ENCODE assay signal across 8 cellular contexts in genomic region chr4:5890063-5890727, GRCh38. TPM values are rescaled to one million over a fixed set of nuclear protein-coding genes. Genes with fewer than 3 reads are reported as not detected.
A peak's percentile ranks its signal among the peaks of the same experiment; 100 is the strongest.
DNase-seq lines count a peak whose midpoint lies in the region; ATAC-seq, FAIRE-seq and TF ChIP-seq lines count a peak whose summit lies in the region.

No MANE protein-coding gene starts in this region.

- H3K18ac ChIP-seq in H1 (ENCODE audit: extremely low read depth, low read length) (peak overlapping the region; percentile 72; the same call in 1 of the 2 replicates), trophoblast cell (ENCODE audit: low read length) (no peak overlapping the region)

- peaks cover 46% of the 10 kb centered on the region for H3K4me1 Mint-ChIP-seq in GM23338

- TF ChIP-seq EP300 in H1 (IDR thresholded peaks at IDR 0.05; ENCODE audit: borderline replicate concordance in 1 of 2, low read depth in 2 of 2, low read length in 2 of 2) = no peak

- no peaks in the 10 kb centered on the region; the same call in 2 of the 3 replicates for H3K36me3 Mint-ChIP-seq in GM23338 (ENCODE audit: low read depth)

- H3K27ac Mint-ChIP-seq in GM23338 = no peak overlapping the region

- peak overlapping the region; percentile 58; the same call in 1 of the 2 replicates for H2BK5ac ChIP-seq in H1 (ENCODE audit: low read depth, low read length)
- no peak overlapping the region for H2BK5ac ChIP-seq in trophoblast cell (ENCODE audit: low read depth, low read length, poor library complexity)

- no peak for TF ChIP-seq RAD21 in H1 (IDR thresholded peaks at IDR 0.05 in 1 of 2, conservative IDR thresholded peaks at IDR 0.05 in 1 of 2; ENCODE audit: low read depth in 2 of 2, low read length in 2 of 2)

- no peak overlapping the region for H2BK15ac ChIP-seq in H1 (ENCODE audit: low read length)

- peaks cover 43% of the 10 kb centered on the region for H3K4me1 ChIP-seq in GM23338 (ENCODE audit: insufficient read depth)
- peaks cover 17 to 38% (median 30%) of the 10 kb centered on the region in 4 experiments for H3K4me1 ChIP-seq in H1 (replicated peaks in 1 of 4; ENCODE audit: control insufficient read depth in 3 of 4, insufficient read depth in 4 of 4, low read length in 3 of 4)
- H3K4me1 ChIP-seq in trophoblast cell (ENCODE audit: control insufficient read depth in 1 of 2, insufficient read depth in 2 of 2, low read length in 2 of 2) = peaks cover 0 to 12% of the 10 kb centered on the region in 2 experiments

- H3K9me3 Mint-ChIP-seq in GM23338 = peaks cover 3% of the 10 kb centered on the region; the same call in 2 of the 3 replicates

- no peak overlapping the region for H2BK20ac ChIP-seq in H1 (ENCODE audit: low read length)

- H3K56ac ChIP-seq in H1 (replicated peaks; ENCODE audit: insufficient read length, low read depth, low read length) = peak overlapping the region; percentile 22

- H4K91ac ChIP-seq in H1 (replicated peaks; ENCODE audit: insufficient read length, low read length) (no peak overlapping the region), trophoblast cell (ENCODE audit: low read depth, low read length) (no peak overlapping the region)

- DNase-seq in GM23338 (ENCODE audit: low spot score) = peak; percentile 93
- DNase-seq in NCI-H2227 (lab: John Stamatoyannopoulos, UW; ENCODE audit: unreplicated experiment) = peak; percentile 93
- DNase-seq in H1 (ENCODE audit: low read depth in 1 of 2, low spot score in 2 of 2) = peak; percentile 87 to 90
- no peak for DNase-seq in trophoblast cell
- DNase-seq in lower leg skin (ENCODE audit: low spot score in 2 of 2) = no peak
- no peak for DNase-seq in GOT3 (lab: John Stamatoyannopoulos, UW)
- DNase-seq in NCI-H226 = no peak

- H3K23me2 ChIP-seq in H1 (ENCODE audit: low read depth, low read length) = peaks cover 24% of the 10 kb centered on the region

- 0 out of 2 replicates have a peak, but pooled peaks cover 4% of the 10 kb centered on the region for H3F3A ChIP-seq in GM23338 (replicated peaks; ENCODE audit: low read depth)

- H2AFZ ChIP-seq in GM23338 (peak overlapping the region; percentile 89; the same call in 1 of the 2 replicates), H1 (ENCODE audit: low read length) (peak overlapping the region; percentile 46; the same call in 1 of the 2 replicates), trophoblast cell (ENCODE audit: insufficient read depth, low read length, poor library complexity) (no peak overlapping the region)

- H3K9me2 ChIP-seq in GM23338 (ENCODE audit: insufficient read depth) = no peaks in the 10 kb centered on the region

- H4K5ac ChIP-seq in H1 (ENCODE audit: insufficient read length, low read depth, low read length) = no peak overlapping the region

- H3K23ac ChIP-seq in H1 (ENCODE audit: insufficient read length) = no peak overlapping the region
- H3K23ac ChIP-seq in trophoblast cell (ENCODE audit: low read length) = no peak overlapping the region

- H2AK5ac ChIP-seq in H1 (ENCODE audit: low read depth, low read length) = no peak overlapping the region
- no peak overlapping the region for H2AK5ac ChIP-seq in trophoblast cell (ENCODE audit: low read length)

- peak overlapping the region; percentile 78 for H3K27ac ChIP-seq in GM23338 (ENCODE audit: low read depth)
- no peak overlapping the region for H3K27ac ChIP-seq in H1 (ENCODE audit: low read depth, low read length)
- H3K27ac ChIP-seq in trophoblast cell (ENCODE audit: low read depth, low read length) = no peak overlapping the region

- H3K27me3 ChIP-seq in GM23338 (ENCODE audit: insufficient read depth) (peaks cover 55% of the 10 kb centered on the region), H1 (replicated peaks in 1 of 4; ENCODE audit: control insufficient read depth in 3 of 4, extremely low read depth in 1 of 4, insufficient read depth in 3 of 4, low read length in 3 of 4) (peaks cover 27 to 56% (median 51%) of the 10 kb centered on the region in 4 experiments), trophoblast cell (ENCODE audit: insufficient read depth, low read length) (peaks cover 74% of the 10 kb centered on the region)

- H3K36me3 ChIP-seq in GM23338 (ENCODE audit: insufficient read depth) (no peaks in the 10 kb centered on the region), H1 (ENCODE audit: control insufficient read depth in 2 of 4, insufficient read depth in 4 of 4, low read length in 3 of 4) (no peaks in the 10 kb centered on the region), trophoblast cell (ENCODE audit: control insufficient read depth in 1 of 2, insufficient read depth in 2 of 2, low read length in 2 of 2) (no peaks in the 10 kb centered on the region)

- CTCF ChIA-PET in H1 (lab: Charles Lee; ENCODE audit: partially characterized antibody) = interaction anchor here (0.7 to 1.7 kb wide), 4 partner anchors 14 to 67 kb away, joined by 3 to 4 read pairs (median 3); no protein-coding TSS in a partner anchor

- peak; percentile 88 for FAIRE-seq in H1 (lab: Jason Lieb, UNC)

- H3K9me3 ChIP-seq in H1 (ENCODE audit: insufficient read depth in 2 of 2, low read depth in 1 of 2, low read length in 1 of 2) = no peaks in the 10 kb centered on the region
- H3K9me3 ChIP-seq in trophoblast cell (ENCODE audit: insufficient read depth, low read depth, low read length) = peaks cover 17% of the 10 kb centered on the region

- peak overlapping the region; percentile 99 for H3K4me2 ChIP-seq in GM23338
- peak overlapping the region; percentile 73 to 94 for H3K4me2 ChIP-seq in H1 (ENCODE audit: insufficient read depth in 1 of 2, low read depth in 2 of 2, low read length in 2 of 2)
- peak overlapping the region; percentile 10 for H3K4me2 ChIP-seq in trophoblast cell (ENCODE audit: low read length)

- peak overlapping the region in 1 of 4 experiments; percentile 8; a peak in 2 of 7 replicates for H3K9ac ChIP-seq in H1 (replicated peaks in 1 of 4; ENCODE audit: extremely low read depth in 1 of 4, low read depth in 3 of 4, low read length in 3 of 4)
- H3K9ac ChIP-seq in trophoblast cell (ENCODE audit: low read length) = no peak overlapping the region

- ATAC-seq in GM23338 (peak; percentile 39), HG03135 (IDR thresholded peaks at IDR 0.05; ENCODE audit: unreplicated experiment) (no peak)

- H3K4ac ChIP-seq in H1 (replicated peaks; ENCODE audit: insufficient read length, low read depth, low read length) (no peak overlapping the region), trophoblast cell (ENCODE audit: low read depth, low read length) (no peak overlapping the region)

- TF ChIP-seq POLR2A in H1 (IDR thresholded peaks at IDR 0.05; ENCODE audit: control extremely low read depth in 1 of 2, low read depth in 2 of 2, low read length in 2 of 2) = no peak
- no peak for TF ChIP-seq POLR2A in lower leg skin (IDR thresholded peaks at IDR 0.05)

- H2BK12ac ChIP-seq in H1 (ENCODE audit: low read depth, low read length) = no peak overlapping the region
- H2BK12ac ChIP-seq in trophoblast cell (ENCODE audit: low read length) = no peak overlapping the region

- H3K14ac ChIP-seq in H1 (ENCODE audit: insufficient read length) (no peak overlapping the region), trophoblast cell (ENCODE audit: low read length) (no peak overlapping the region)

- no peak for TF ChIP-seq CTCF in GM23338 (conservative IDR thresholded peaks at IDR 0.05; ENCODE audit: low read depth in 2 of 2)
- no peak for TF ChIP-seq CTCF in H1 (IDR thresholded peaks at IDR 0.05; ENCODE audit: control extremely low read depth in 1 of 3, insufficient read depth in 1 of 3, low read depth in 1 of 3, low read length in 3 of 3)
- no peak for TF ChIP-seq CTCF in lower leg skin (IDR thresholded peaks at IDR 0.05)

- H3K79me1 ChIP-seq in H1 (ENCODE audit: low read depth, low read length) = peaks cover 6% of the 10 kb centered on the region
- no peaks in the 10 kb centered on the region for H3K79me1 ChIP-seq in trophoblast cell (ENCODE audit: low read length)

- peak overlapping the region; percentile 93 for H3K4me3 ChIP-seq in GM23338
- H3K4me3 ChIP-seq in H1 (ENCODE audit: extremely low read depth in 1 of 4, insufficient read depth in 2 of 4, low read depth in 3 of 4, low read length in 4 of 4) = peak overlapping the region; percentile 28 to 70 (median 56)
- no peak overlapping the region for H3K4me3 ChIP-seq in trophoblast cell (ENCODE audit: low read depth, low read length)
- no peak overlapping the region for H3K4me3 ChIP-seq in lower leg skin (ENCODE audit: low read depth, poor library complexity, severe bottlenecking)

- H4K12ac ChIP-seq in trophoblast cell (ENCODE audit: low read depth, low read length) = no peak overlapping the region

- H3K79me2 ChIP-seq in GM23338 (replicated peaks; ENCODE audit: insufficient read depth) = peaks cover 31% of the 10 kb centered on the region
- peaks cover 5 to 24% of the 10 kb centered on the region in 2 experiments; a peak in 3 of 4 replicates for H3K79me2 ChIP-seq in H1 (ENCODE audit: control insufficient read depth in 1 of 2, insufficient read depth in 2 of 2, low read length in 2 of 2)
- H3K79me2 ChIP-seq in trophoblast cell (ENCODE audit: control insufficient read depth, insufficient read depth, low read length, poor library complexity) = no peaks in the 10 kb centered on the region

- 1% methylated on average over 28 of the region's 41 CpGs; no CpG with 5 or more reads in 1 of the 2 experiments for WGBS in H1 (ENCODE audit: extremely low coverage in 1 of 2, insufficient coverage in 1 of 2, insufficient read length in 1 of 2, insufficient replicate concordance in 2 of 2, low coverage in 1 of 2, low lambda C conversion rate in 2 of 2, missing lambda C conversion rate in 1 of 2), 2 experiments
- no CpG with 5 or more reads among the region's 41 CpGs for WGBS in trophoblast cell (ENCODE audit: extremely low coverage, insufficient coverage, insufficient read length)
- WGBS in lower leg skin, 2 donors = 1 to 5% methylated on average over 22 to 27 of the region's 41 CpGs

- intact Hi-C loops in lower leg skin (cut with DNase I; ENCODE audit: low total_unique reads) = no loop called here

- H2BK120ac ChIP-seq in H1 (replicated peaks; ENCODE audit: low read depth, low read length) (no peak overlapping the region), trophoblast cell (ENCODE audit: insufficient read depth, low read length, poor library complexity) (no peak overlapping the region)

- H4K8ac ChIP-seq in H1 (ENCODE audit: extremely low read depth, insufficient read depth, low read length) = peak overlapping the region; percentile 12; the same call in 1 of the 2 replicates
- no peak overlapping the region for H4K8ac ChIP-seq in trophoblast cell (ENCODE audit: low read depth, low read length)

- H3K27me3 Mint-ChIP-seq in GM23338 (ENCODE audit: insufficient read depth, low read depth, poor library complexity) = peaks cover 59% of the 10 kb centered on the region

- peak overlapping the region; percentile 80 for H3K4me3 Mint-ChIP-seq in GM23338

- POLR2A ChIA-PET in H1 (lab: Charles Lee; ENCODE audit: partially characterized antibody) = interaction anchor here (1.0 to 4.6 kb wide), 6 partner anchors 12 to 197 kb away, joined by 3 to 14 read pairs (median 5); no protein-coding TSS in a partner anchor

- H4K20me1 ChIP-seq in GM23338 (replicated peaks; ENCODE audit: insufficient read depth) = peaks cover 29% of the 10 kb centered on the region
- H4K20me1 ChIP-seq in H1 (replicated peaks in 1 of 2; ENCODE audit: control insufficient read depth in 1 of 2, insufficient read depth in 2 of 2, low read length in 2 of 2) = peaks cover 27 to 33% of the 10 kb centered on the region in 2 experiments

RNA-seq across cellular contexts. Expression of gene CRMP1, which starts 2.7 kb away (rescaled TPM):
- total RNA-seq in GM23338 (2014; rRNA removed; shearing (Covaris generic)) = 143 and 146 TPM in 2 replicates
- polyA plus RNA-seq in GM23338 (2016; fragmentation: Nextera tagmentation; extraction: Ambion mirVana) (52.7 and 53.6 TPM in 2 replicates), H1 (2011; rRNA removed) (131 and 137 TPM in 2 replicates)
- 117 and 120 TPM in 2 replicates for total RNA-seq in H1 (2021; fragmentation: NEBNext Ultra II Directional; extraction: Animal tissue kit (Norgen Biotek cat#: 25700))
- polyA plus RNA-seq in H1 (2011; cell fraction: cytosol; rRNA removed) = 121 TPM
- 117 TPM for polyA plus RNA-seq in H1 (2011; cell fraction: nucleus; rRNA removed)
- 104 to 147 TPM (median 135 TPM) in 4 replicates for polyA plus RNA-seq in H1 (2012, experiment 1 of 2)
- polyA plus RNA-seq in H1 (2012, experiment 2 of 2) = 125 TPM
- 92.2 TPM for polyA plus RNA-seq in H1 (2013, experiment 1 of 2)
- 91.3 TPM for polyA plus RNA-seq in H1 (2013, experiment 2 of 2)
- 101 and 107 TPM in 2 replicates for polyA minus RNA-seq in H1 (2011; rRNA and poly(A)+ RNA removed)
- polyA minus RNA-seq in H1 (2011; cell fraction: cytosol; rRNA and poly(A)+ RNA removed) = 75.3 TPM
- polyA minus RNA-seq in H1 (2011; cell fraction: nucleus; rRNA and poly(A)+ RNA removed) = 50.6 TPM
- polyA plus RNA-seq in trophoblast cell (2013) = 2.8 and 3.0 TPM in 2 replicates
- 1 to 10 TPM in 1 of 4 donors, under 1 TPM in 2, not detected in 1; 0.17 to 1.2 (median 0.17) TPM for total RNA-seq in lower leg skin

Comparison
In these comparisons a context has a peak if more than half of its experiments do, and no peak if none do; other contexts are left out.
1. DNase-seq: peak in GM23338 (single experiment), NCI-H2227 (single experiment) and H1 (2 of 2); none in trophoblast cell (0 of 2), lower leg skin (0 of 2), GOT3 (single experiment) and NCI-H226 (single experiment).
2. H3K4me2 ChIP-seq: peak in every context shown above with its lines; median percentile 99 in GM23338; 84 in H1; 10 in trophoblast cell.
3. H3K4me3 ChIP-seq: peak in GM23338 (single experiment) and H1 (4 of 4); none in trophoblast cell (single experiment) and lower leg skin (single experiment).
4. RNA of gene CRMP1, which starts 2.7 kb away (total RNA-seq): 143 to 146 TPM in GM23338 and 117 to 120 TPM in H1; 0.17 to 1.2 TPM in lower leg skin; every median in the first group is over 10 times any median in the second.